In genomic region chr2:9142551-9143263, GRCh38 we compare ENCODE assay signal across 1 cellular context.
TF ChIP-seq lines count a peak whose summit lies in the region.

No MANE protein-coding gene starts in this region.

TF ChIP-seq in HepG2, 621 proteins besides CTCF, POLR2A, EP300 and RAD21 (continued from another document and continues in another):
- TF ChIP-seq, protein P1, sequence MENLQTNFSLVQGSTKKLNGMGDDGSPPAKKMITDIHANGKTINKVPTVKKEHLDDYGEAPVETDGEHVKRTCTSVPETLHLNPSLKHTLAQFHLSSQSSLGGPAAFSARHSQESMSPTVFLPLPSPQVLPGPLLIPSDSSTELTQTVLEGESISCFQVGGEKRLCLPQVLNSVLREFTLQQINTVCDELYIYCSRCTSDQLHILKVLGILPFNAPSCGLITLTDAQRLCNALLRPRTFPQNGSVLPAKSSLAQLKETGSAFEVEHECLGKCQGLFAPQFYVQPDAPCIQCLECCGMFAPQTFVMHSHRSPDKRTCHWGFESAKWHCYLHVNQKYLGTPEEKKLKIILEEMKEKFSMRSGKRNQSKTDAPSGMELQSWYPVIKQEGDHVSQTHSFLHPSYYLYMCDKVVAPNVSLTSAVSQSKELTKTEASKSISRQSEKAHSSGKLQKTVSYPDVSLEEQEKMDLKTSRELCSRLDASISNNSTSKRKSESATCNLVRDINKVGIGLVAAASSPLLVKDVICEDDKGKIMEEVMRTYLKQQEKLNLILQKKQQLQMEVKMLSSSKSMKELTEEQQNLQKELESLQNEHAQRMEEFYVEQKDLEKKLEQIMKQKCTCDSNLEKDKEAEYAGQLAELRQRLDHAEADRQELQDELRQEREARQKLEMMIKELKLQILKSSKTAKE (CRISPR knock-in tag; IDR thresholded peaks at IDR 0.05; ENCODE audit: borderline replicate concordance): no peak
- TF ChIP-seq SIN3B (IDR thresholded peaks at IDR 0.05; ENCODE audit: low read length) (no peak), NFIC (IDR thresholded peaks at IDR 0.05; ENCODE audit: low read length) (no peak), PRDM4 (CRISPR knock-in tag; IDR thresholded peaks at IDR 0.05; ENCODE audit: borderline replicate concordance) (no peak), ZNF333 (CRISPR knock-in tag; IDR thresholded peaks at IDR 0.05; ENCODE audit: borderline replicate concordance) (no peak), NCOR1 (IDR thresholded peaks at IDR 0.05; ENCODE audit: borderline replicate concordance, low read length) (no peak), ZBTB4 (CRISPR knock-in tag; IDR thresholded peaks at IDR 0.05; ENCODE audit: borderline replicate concordance) (no peak; the same call in 1 of the 2 replicates), NPAS2 (CRISPR knock-in tag; IDR thresholded peaks at IDR 0.05; ENCODE audit: borderline replicate concordance) (no peak), ZSCAN29 (CRISPR knock-in tag; conservative IDR thresholded peaks at IDR 0.05) (no peak), TOE1 (CRISPR knock-in tag; IDR thresholded peaks at IDR 0.05) (peak; percentile 88; the same call in 1 of the 2 replicates), SNAI1 (CRISPR knock-in tag; IDR thresholded peaks at IDR 0.05; ENCODE audit: borderline replicate concordance) (no peak), ZKSCAN8 (CRISPR knock-in tag; IDR thresholded peaks at IDR 0.05; ENCODE audit: borderline replicate concordance) (peak; percentile 75; the same call in 1 of the 2 replicates), JDP2 (CRISPR knock-in tag; IDR thresholded peaks at IDR 0.05; ENCODE audit: borderline replicate concordance) (no peak), MXI1 (IDR thresholded peaks at IDR 0.05; ENCODE audit: borderline replicate concordance, low read depth, low read length) (peak; percentile 34; the same call in 1 of the 3 replicates), ZNF792 (CRISPR knock-in tag; IDR thresholded peaks at IDR 0.05) (peak; percentile 59; the same call in 1 of the 2 replicates), STAG1 (CRISPR knock-in tag; IDR thresholded peaks at IDR 0.05) (peak; percentile 100), ZNF776 (CRISPR knock-in tag; IDR thresholded peaks at IDR 0.05) (no peak), ZNF747 (CRISPR knock-in tag; IDR thresholded peaks at IDR 0.05; ENCODE audit: borderline replicate concordance) (no peak), CCDC6 (CRISPR knock-in tag; IDR thresholded peaks at IDR 0.05) (0 out of 2 replicates have a peak, but pooled peaks have one; percentile 34), IRF1 (CRISPR knock-in tag; IDR thresholded peaks at IDR 0.05; ENCODE audit: low read depth) (no peak), ARID3A (IDR thresholded peaks at IDR 0.05; ENCODE audit: low read depth, low read length) (no peak), FUBP1 (CRISPR knock-in tag; IDR thresholded peaks at IDR 0.05; ENCODE audit: borderline replicate concordance) (no peak), ZFP82 (CRISPR knock-in tag; IDR thresholded peaks at IDR 0.05; ENCODE audit: borderline replicate concordance) (no peak), SAP130 (CRISPR knock-in tag; IDR thresholded peaks at IDR 0.05; ENCODE audit: low read depth) (peak; percentile 67), FOSL2 (CRISPR knock-in tag; IDR thresholded peaks at IDR 0.05) (peak; percentile 88), ZGPAT (CRISPR knock-in tag; IDR thresholded peaks at IDR 0.05) (peak; percentile 69), MYC (CRISPR knock-in tag; IDR thresholded peaks at IDR 0.05; ENCODE audit: borderline replicate concordance) (peak; percentile 83; the same call in 1 of the 2 replicates), ZNF160 (CRISPR knock-in tag; IDR thresholded peaks at IDR 0.05) (no peak), KDM5B (CRISPR knock-in tag; IDR thresholded peaks at IDR 0.05; ENCODE audit: borderline replicate concordance) (peak; percentile 83; the same call in 1 of the 2 replicates), EED (CRISPR knock-in tag; IDR thresholded peaks at IDR 0.05) (no peak; the same call in 1 of the 2 replicates), GPBP1L1 (CRISPR knock-in tag; IDR thresholded peaks at IDR 0.05) (no peak)
- TF ChIP-seq, protein P2, sequence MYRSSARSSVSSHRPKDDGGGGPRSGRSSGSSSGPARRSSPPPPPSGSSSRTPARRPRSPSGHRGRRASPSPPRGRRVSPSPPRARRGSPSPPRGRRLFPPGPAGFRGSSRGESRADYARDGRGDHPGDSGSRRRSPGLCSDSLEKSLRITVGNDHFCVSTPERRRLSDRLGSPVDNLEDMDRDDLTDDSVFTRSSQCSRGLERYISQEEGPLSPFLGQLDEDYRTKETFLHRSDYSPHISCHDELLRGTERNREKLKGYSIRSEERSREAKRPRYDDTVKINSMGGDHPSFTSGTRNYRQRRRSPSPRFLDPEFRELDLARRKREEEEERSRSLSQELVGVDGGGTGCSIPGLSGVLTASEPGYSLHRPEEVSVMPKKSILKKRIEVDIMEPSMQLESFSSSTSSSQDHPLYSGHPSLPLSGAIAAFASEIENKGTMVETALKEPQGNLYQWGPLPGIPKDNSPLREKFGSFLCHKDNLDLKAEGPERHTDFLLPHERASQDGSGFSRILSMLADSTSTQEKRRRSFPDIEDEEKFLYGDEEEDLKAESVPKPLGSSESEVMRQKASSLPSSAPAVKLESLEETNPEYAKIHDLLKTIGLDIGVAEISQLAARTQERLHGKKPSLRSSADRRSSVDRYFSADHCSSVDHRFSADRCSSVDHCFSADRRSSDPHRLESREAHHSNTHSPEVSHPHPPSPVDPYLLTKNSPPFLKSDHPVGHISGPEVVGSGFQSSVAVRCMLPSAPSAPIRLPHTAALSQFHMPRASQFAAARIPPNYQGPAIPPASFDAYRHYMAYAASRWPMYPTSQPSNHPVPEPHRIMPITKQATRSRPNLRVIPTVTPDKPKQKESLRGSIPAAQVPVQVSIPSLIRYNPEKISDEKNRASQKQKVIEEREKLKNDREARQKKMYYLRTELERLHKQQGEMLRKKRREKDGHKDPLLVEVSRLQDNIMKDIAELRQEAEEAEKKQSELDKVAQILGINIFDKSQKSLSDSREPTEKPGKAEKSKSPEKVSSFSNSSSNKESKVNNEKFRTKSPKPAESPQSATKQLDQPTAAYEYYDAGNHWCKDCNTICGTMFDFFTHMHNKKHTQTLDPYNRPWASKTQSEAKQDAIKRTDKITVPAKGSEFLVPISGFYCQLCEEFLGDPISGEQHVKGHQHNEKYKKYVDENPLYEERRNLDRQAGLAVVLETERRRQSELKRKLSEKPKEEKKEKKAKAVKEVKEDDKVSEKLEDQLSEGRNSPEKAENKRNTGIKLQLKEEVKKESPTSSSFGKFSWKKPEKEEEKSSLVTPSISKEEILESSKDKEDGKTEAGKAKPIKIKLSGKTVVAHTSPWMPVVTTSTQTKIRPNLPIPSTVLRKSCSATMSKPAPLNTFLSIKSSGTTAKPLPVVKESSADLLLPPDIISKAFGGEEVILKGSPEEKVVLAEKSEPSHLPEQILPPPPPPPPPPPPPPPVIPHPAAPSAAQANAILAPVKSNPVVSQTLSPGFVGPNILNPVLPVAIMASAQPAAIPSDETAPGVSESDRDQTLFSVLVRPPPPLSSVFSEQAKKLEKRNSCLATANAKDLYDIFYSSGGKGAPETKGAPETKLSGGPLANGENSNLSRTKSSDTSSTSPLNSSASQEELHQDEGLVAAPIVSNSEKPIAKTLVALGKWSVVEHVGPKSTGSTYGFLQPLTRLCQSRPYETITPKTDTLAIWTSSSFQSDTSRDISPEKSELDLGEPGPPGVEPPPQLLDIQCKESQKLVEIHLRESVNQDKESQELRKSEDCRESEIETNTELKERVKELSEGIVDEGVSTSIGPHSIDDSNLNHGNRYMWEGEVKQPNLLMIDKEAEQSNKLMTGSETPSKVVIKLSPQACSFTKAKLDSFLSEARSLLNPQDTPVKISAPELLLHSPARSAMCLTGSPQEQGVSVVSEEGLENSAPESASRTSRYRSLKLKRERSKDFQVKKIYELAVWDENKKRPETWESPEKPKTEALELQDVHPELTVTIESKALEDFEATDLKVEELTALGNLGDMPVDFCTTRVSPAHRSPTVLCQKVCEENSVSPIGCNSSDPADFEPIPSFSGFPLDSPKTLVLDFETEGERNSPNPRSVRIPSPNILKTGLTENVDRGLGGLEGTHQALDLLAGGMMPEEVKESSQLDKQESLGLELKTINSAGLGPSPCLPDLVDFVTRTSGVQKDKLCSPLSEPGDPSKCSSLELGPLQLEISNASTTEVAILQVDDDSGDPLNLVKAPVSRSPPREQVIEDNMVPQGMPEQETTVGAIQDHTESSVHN (CRISPR knock-in tag; IDR thresholded peaks at IDR 0.05): no peak
